In the genomic region with DNA sequence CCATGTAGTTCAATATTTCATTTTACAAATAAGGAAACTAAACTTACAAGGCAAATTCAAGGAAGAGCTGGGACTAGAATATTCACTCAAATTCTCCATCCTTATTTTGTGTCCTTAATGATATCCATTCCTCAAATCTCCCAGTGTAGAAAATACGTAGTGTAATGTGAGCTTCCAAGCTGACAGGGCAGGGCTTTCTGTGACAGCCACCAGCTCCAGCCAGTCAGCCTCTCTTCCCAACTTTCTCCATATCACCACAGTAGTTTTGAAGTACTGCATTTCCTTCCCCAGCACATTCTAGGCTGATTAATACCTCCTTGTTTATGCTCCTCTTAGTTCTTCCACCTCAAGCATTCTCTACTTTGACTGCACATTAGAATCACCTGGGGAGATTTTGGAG, we compare ENCODE assay signal across 30 cellular contexts.
"Had no signal": no experiment of that assay in that cellular context is flagged by ENCODE, and none has a peak within 500 bp of the region (broad histone marks: within the 10 kb centered on the region; RNA-seq: fewer than 3 reads in every experiment).

No MANE protein-coding gene starts in this region.

- H3K4me1 Mint-ChIP-seq: activated CD4-positive, alpha-beta memory T cell treated with anti-CD3 and anti-CD28 coated beads, Interleukin-2, amount 10 ng/mL, durations not matched to agents 7 days and 5 days; activated CD4-positive, alpha-beta T cell treated with anti-CD3 and anti-CD28 coated beads, Interleukin-2, amount 10 ng/mL, durations not matched to agents 7 days and 5 days; activated naive CD4-positive, alpha-beta T cell treated with anti-CD3 and anti-CD28 coated beads, Interleukin-2, amount 10 ng/mL, durations not matched to agents 7 days and 5 days; activated naive CD8-positive, alpha-beta T cell treated with anti-CD3 and anti-CD28 coated beads, Interleukin-2, amount 10 ng/mL, durations not matched to agents 7 days and 5 days had no signal

- H3K4me3 ChIP-seq: ascending aorta, breast epithelium, cardiac muscle cell, colonic mucosa, esophagus squamous epithelium, gastroesophageal sphincter had no signal

- H3K4me3 Mint-ChIP-seq: activated CD4-positive, alpha-beta memory T cell treated with anti-CD3 and anti-CD28 coated beads, Interleukin-2, amount 10 ng/mL, durations not matched to agents 7 days and 5 days; activated CD4-positive, alpha-beta T cell treated with anti-CD3 and anti-CD28 coated beads, Interleukin-2, amount 10 ng/mL, durations not matched to agents 7 days and 5 days; activated naive CD4-positive, alpha-beta T cell treated with anti-CD3 and anti-CD28 coated beads, Interleukin-2, amount 10 ng/mL, durations not matched to agents 7 days and 5 days; activated naive CD8-positive, alpha-beta T cell treated with anti-CD3 and anti-CD28 coated beads, Interleukin-2, amount 10 ng/mL, durations not matched to agents 7 days and 5 days; activated T-cell treated with anti-CD3 and anti-CD28 coated beads, Interleukin-2, amount 50 U/mL, for 24 hours; activated T-cell treated with anti-CD3 and anti-CD28 coated beads, Interleukin-2, amount 50 U/mL, for 72 hours; brain had no signal

- H3K9me3 ChIP-seq: ascending aorta, breast epithelium, colonic mucosa, esophagus squamous epithelium, gastroesophageal sphincter had no signal

- H3K36me3 ChIP-seq: ascending aorta, breast epithelium, cardiac muscle cell, colonic mucosa, esophagus squamous epithelium, gastroesophageal sphincter had no signal

- H3K9me3 Mint-ChIP-seq: activated CD4-positive, alpha-beta memory T cell treated with anti-CD3 and anti-CD28 coated beads, Interleukin-2, amount 10 ng/mL, durations not matched to agents 7 days and 5 days; activated CD4-positive, alpha-beta T cell treated with anti-CD3 and anti-CD28 coated beads, Interleukin-2, amount 10 ng/mL, durations not matched to agents 7 days and 5 days; activated naive CD4-positive, alpha-beta T cell treated with anti-CD3 and anti-CD28 coated beads, Interleukin-2, amount 10 ng/mL, durations not matched to agents 7 days and 5 days; activated naive CD4-positive, alpha-beta T cell treated with anti-CD3 and anti-CD28 coated beads, Interleukin-2, amount 50 U/mL, for 72 hours; activated naive CD8-positive, alpha-beta T cell treated with anti-CD3 and anti-CD28 coated beads, Interleukin-2, amount 10 ng/mL, durations not matched to agents 7 days and 5 days; activated T-cell treated with anti-CD3 and anti-CD28 coated beads, Interleukin-2, amount 50 U/mL, for 24 hours; activated T-cell treated with anti-CD3 and anti-CD28 coated beads, Interleukin-2, amount 50 U/mL, for 72 hours; brain had no signal

- H3K27ac Mint-ChIP-seq: activated CD4-positive, alpha-beta memory T cell treated with anti-CD3 and anti-CD28 coated beads, Interleukin-2, amount 10 ng/mL, durations not matched to agents 7 days and 5 days; activated CD4-positive, alpha-beta T cell treated with anti-CD3 and anti-CD28 coated beads, Interleukin-2, amount 10 ng/mL, durations not matched to agents 7 days and 5 days; activated naive CD4-positive, alpha-beta T cell treated with anti-CD3 and anti-CD28 coated beads, Interleukin-2, amount 10 ng/mL, durations not matched to agents 7 days and 5 days; activated naive CD4-positive, alpha-beta T cell treated with anti-CD3 and anti-CD28 coated beads, Interleukin-2, amount 50 U/mL, for 72 hours; activated naive CD8-positive, alpha-beta T cell treated with anti-CD3 and anti-CD28 coated beads, Interleukin-2, amount 10 ng/mL, durations not matched to agents 7 days and 5 days; activated T-cell treated with anti-CD3 and anti-CD28 coated beads, Interleukin-2, amount 50 U/mL, for 24 hours; activated T-cell treated with anti-CD3 and anti-CD28 coated beads, Interleukin-2, amount 50 U/mL, for 72 hours; brain had no signal

- H3K27me3 Mint-ChIP-seq: activated CD4-positive, alpha-beta memory T cell treated with anti-CD3 and anti-CD28 coated beads, Interleukin-2, amount 10 ng/mL, durations not matched to agents 7 days and 5 days; activated CD4-positive, alpha-beta T cell treated with anti-CD3 and anti-CD28 coated beads, Interleukin-2, amount 10 ng/mL, durations not matched to agents 7 days and 5 days; activated naive CD4-positive, alpha-beta T cell treated with anti-CD3 and anti-CD28 coated beads, Interleukin-2, amount 10 ng/mL, durations not matched to agents 7 days and 5 days; brain had no signal

- H3K4me1 ChIP-seq: breast epithelium, colonic mucosa, gastroesophageal sphincter had no signal

- DNase-seq: activated CD4-positive, alpha-beta memory T cell treated with anti-CD3 and anti-CD28 coated beads, Interleukin-2, amount 10 ng/mL, durations not matched to agents 7 days and 5 days; activated CD4-positive, alpha-beta T cell treated with anti-CD3 and anti-CD28 coated beads for 1 hour; activated CD4-positive, alpha-beta T cell treated with anti-CD3 and anti-CD28 coated beads for 4 hours; activated CD4-positive, alpha-beta T cell treated with anti-CD3 and anti-CD28 coated beads, Interleukin-2, amount 10 ng/mL, durations not matched to agents 7 days and 5 days; activated CD4-positive, alpha-beta T cell treated with anti-CD3 and anti-CD28 coated beads, Interleukin-2, amount 50 U/mL, for 4 hours; activated CD8-positive, alpha-beta memory T cell treated with anti-CD3 and anti-CD28 coated beads, Interleukin-2, amount 50 U/mL, for 48 hours; activated gamma-delta T cell; activated naive CD4-positive, alpha-beta T cell; activated naive CD4-positive, alpha-beta T cell treated with anti-CD3 and anti-CD28 coated beads, Interleukin-2, amount 10 ng/mL, durations not matched to agents 7 days and 5 days; activated naive CD8-positive, alpha-beta T cell treated with anti-CD3 and anti-CD28 coated beads, Interleukin-2, amount 10 ng/mL, durations not matched to agents 7 days and 5 days; activated T-cell treated with anti-CD3 and anti-CD28 coated beads for 4 hours; activated T-cell treated with anti-CD3 and anti-CD28 coated beads, Interleukin-2, amount 50 U/mL, for 24 hours; activated T-cell treated with anti-CD3 and anti-CD28 coated beads, Interleukin-2, amount 50 U/mL, for 72 hours; central memory CD4-positive, alpha-beta T cell; cerebellar nuclear complex; colonic mucosa; effector CD8-positive, alpha-beta T cell; esophagus squamous epithelium; foreskin melanocyte; head of caudate nucleus; T-helper 2 cell had no signal

- ATAC-seq: activated naive CD4-positive, alpha-beta T cell treated with anti-CD3 and anti-CD28 coated beads, Interleukin-2, amount 50 U/mL, for 72 hours; activated T-cell treated with anti-CD3 and anti-CD28 coated beads, Interleukin-2, amount 50 U/mL, for 72 hours; gastroesophageal sphincter had no signal

- H3K36me3 Mint-ChIP-seq: activated naive CD4-positive, alpha-beta T cell treated with anti-CD3 and anti-CD28 coated beads, Interleukin-2, amount 10 ng/mL, durations not matched to agents 7 days and 5 days; activated naive CD4-positive, alpha-beta T cell treated with anti-CD3 and anti-CD28 coated beads, Interleukin-2, amount 50 U/mL, for 72 hours; activated naive CD8-positive, alpha-beta T cell treated with anti-CD3 and anti-CD28 coated beads, Interleukin-2, amount 10 ng/mL, durations not matched to agents 7 days and 5 days; brain had no signal

- H3K27me3 ChIP-seq: ascending aorta, breast epithelium, cardiac muscle cell, colonic mucosa, esophagus squamous epithelium, gastroesophageal sphincter had no signal

- FAIRE-seq: endometrium, endothelial cell of umbilical vein had no signal

- H3K27ac ChIP-seq: ascending aorta, breast epithelium, cardiac muscle cell, colonic mucosa, epithelial cell of prostate, esophagus squamous epithelium, gastroesophageal sphincter had no signal
